In genomic region chr1:53678507-53678906, GRCh38 we compare ENCODE assay signal across 2 cellular contexts.
A peak's percentile ranks its signal among the peaks of the same experiment; 100 is the strongest.
TF ChIP-seq lines count a peak whose summit lies in the region.

No MANE protein-coding gene starts in this region.

TF ChIP-seq in SK-N-SH, 30 proteins besides CTCF, POLR2A, EP300 and RAD21:
- TF ChIP-seq RCOR1 (IDR thresholded peaks at IDR 0.05; ENCODE audit: low read length) (0 out of 2 replicates have a peak, but pooled peaks have one; percentile 12), FOXJ3 (CRISPR knock-in tag; IDR thresholded peaks at IDR 0.05) (no peak)

TF ChIP-seq in SK-N-SH treated with all-trans-retinoic acid at 6 μM for 48 hours, 23 proteins besides CTCF, POLR2A, EP300 and RAD21:
- TF ChIP-seq POU6F1 (CRISPR knock-in tag; IDR thresholded peaks at IDR 0.05; ENCODE audit: borderline replicate concordance, low read depth), result no peak
- no peak for TF ChIP-seq PATZ1 (CRISPR knock-in tag; IDR thresholded peaks at IDR 0.05; ENCODE audit: borderline replicate concordance)
- no peak for TF ChIP-seq ZFP3 (CRISPR knock-in tag; IDR thresholded peaks at IDR 0.05)
- TF ChIP-seq CSRNP3 (CRISPR knock-in tag; IDR thresholded peaks at IDR 0.05), result no peak
- TF ChIP-seq ISL1 (CRISPR knock-in tag; IDR thresholded peaks at IDR 0.05), result no peak
- no peak for TF ChIP-seq ZNF565 (CRISPR knock-in tag; conservative IDR thresholded peaks at IDR 0.05; ENCODE audit: low read depth)
- TF ChIP-seq ZNF8 (CRISPR knock-in tag; IDR thresholded peaks at IDR 0.05), result no peak
- no peak for TF ChIP-seq TOX (CRISPR knock-in tag; IDR thresholded peaks at IDR 0.05; ENCODE audit: borderline replicate concordance)
- TF ChIP-seq OSR1 (CRISPR knock-in tag; IDR thresholded peaks at IDR 0.05), result no peak
- TF ChIP-seq SNAI2 (CRISPR knock-in tag; IDR thresholded peaks at IDR 0.05), result no peak
- TF ChIP-seq ARNTL (CRISPR knock-in tag; IDR thresholded peaks at IDR 0.05; ENCODE audit: borderline replicate concordance, low read depth), result no peak
TF ChIP-seq in SK-N-SH treated with all-trans-retinoic acid at 6 μM for 48 hours: peak in this region for 0.
